ENCODE assay signal across 18 cellular contexts in genomic region chr5:59259238-59259637, GRCh38.
DNase-seq lines count a peak whose midpoint lies in the region; ATAC-seq and TF ChIP-seq lines count a peak whose summit lies in the region.
"Had no signal": no experiment of that assay in that cellular context is flagged by ENCODE, and none has a peak within 500 bp of the region (broad histone marks: within the 10 kb centered on the region; RNA-seq: fewer than 3 reads in every experiment).

No MANE protein-coding gene starts in this region.

- no peak overlapping the region for H3K27ac ChIP-seq in HEK293 (ENCODE audit: extremely low read depth, low read depth, low read length)
- peak overlapping the region; percentile 28 to 77 (median 66) for H3K27ac ChIP-seq in gastroesophageal sphincter
- peak overlapping the region; percentile 2 for H3K27ac ChIP-seq in psoas muscle

- TF ChIP-seq POLR2A in gastroesophageal sphincter (IDR thresholded peaks at IDR 0.05): no peak

- WGBS in gastroesophageal sphincter (ENCODE audit: low coverage in 1 of 2), 2 donors: 40 to 44% methylated on average over 1 of the region's 1 CpG
- WGBS in psoas muscle, 3 donors: 35 to 65% (median 42%) methylated on average over 1 of the region's 1 CpG

- DNase-seq in psoas muscle (no peak), SIG-M5 (lab: John Stamatoyannopoulos, UW) (no peak), EL (no peak)
- DNase-seq: ACHN, C1 segment of cervical spinal cord, H7, KG1, NCI-H1417, NCI-H187, NCI-H2107, NCI-H510A, NCI-H774, SHP77 had no signal

- H3K27me3 ChIP-seq in gastroesophageal sphincter (no peaks in the 10 kb centered on the region), psoas muscle (ENCODE audit: insufficient read depth in 3 of 3, low read length in 2 of 3) (no peaks in the 10 kb centered on the region)

- no peak for TF ChIP-seq EP300 in gastroesophageal sphincter (IDR thresholded peaks at IDR 0.05)

- CTCF ChIA-PET in HEK293 (lab: Yijun Ruan, JAX): no interaction called here

- TF ChIP-seq CTCF in HEK293 (tag by site-specific recombination; IDR thresholded peaks at IDR 0.05) (no peak), gastroesophageal sphincter (IDR thresholded peaks at IDR 0.05) (no peak), psoas muscle (IDR thresholded peaks at IDR 0.05) (no peak)

- peaks cover 39% of the 10 kb centered on the region for H3K4me1 ChIP-seq in HEK293 (ENCODE audit: control insufficient read depth, insufficient read depth, low read length)
- peaks cover 0 to 79% (median 4%) of the 10 kb centered on the region in 3 donors for H3K4me1 ChIP-seq in gastroesophageal sphincter
- H3K4me1 ChIP-seq in psoas muscle: peaks cover 68% of the 10 kb centered on the region

- H3K36me3 ChIP-seq in HEK293 (ENCODE audit: control insufficient read depth in 2 of 2, insufficient read depth in 1 of 2, low read length in 2 of 2) (no peaks in the 10 kb centered on the region), gastroesophageal sphincter (no peaks in the 10 kb centered on the region), psoas muscle (ENCODE audit: insufficient read depth in 1 of 2, low read depth in 1 of 2) (no peaks in the 10 kb centered on the region)

- H3K4me3 ChIP-seq in HEK293 (ENCODE audit: low read depth, low read length): no peak overlapping the region
- H3K4me3 ChIP-seq in gastroesophageal sphincter: no peak overlapping the region
- no peak overlapping the region for H3K4me3 ChIP-seq in psoas muscle

- POLR2A ChIA-PET in HEK293 (lab: Yijun Ruan, JAX): no interaction called here

- H3K9me3 ChIP-seq in HEK293 (ENCODE audit: control insufficient read depth, insufficient read depth, low read depth, low read length) (no peaks in the 10 kb centered on the region), gastroesophageal sphincter (no peaks in the 10 kb centered on the region), psoas muscle (no peaks in the 10 kb centered on the region)

- ATAC-seq in gastroesophageal sphincter (no peak), psoas muscle (no peak), GM18517 (IDR thresholded peaks at IDR 0.05; ENCODE audit: unreplicated experiment) (no peak), GM18861 (IDR thresholded peaks at IDR 0.05; ENCODE audit: unreplicated experiment) (no peak)
- ATAC-seq: SK-N-SH treated with all-trans-retinoic acid at 6 μM for 48 hours had no signal

- intact Hi-C loops in psoas muscle (cut with DNase I): no loop called here

TF ChIP-seq in HEK293, 187 proteins besides CTCF, POLR2A, EP300 and RAD21:
- TF ChIP-seq ZNF777 (tag by site-specific recombination; IDR thresholded peaks at IDR 0.05; ENCODE audit: borderline replicate concordance) (no peak), ZNF362 (tag by site-specific recombination; IDR thresholded peaks at IDR 0.05) (no peak), GFI1B (tag by site-specific recombination; IDR thresholded peaks at IDR 0.05) (no peak), ZNF600 (tag by site-specific recombination; IDR thresholded peaks at IDR 0.05) (no peak), KLF8 (tag by site-specific recombination; IDR thresholded peaks at IDR 0.05) (no peak)
- TF ChIP-seq, protein P1, sequence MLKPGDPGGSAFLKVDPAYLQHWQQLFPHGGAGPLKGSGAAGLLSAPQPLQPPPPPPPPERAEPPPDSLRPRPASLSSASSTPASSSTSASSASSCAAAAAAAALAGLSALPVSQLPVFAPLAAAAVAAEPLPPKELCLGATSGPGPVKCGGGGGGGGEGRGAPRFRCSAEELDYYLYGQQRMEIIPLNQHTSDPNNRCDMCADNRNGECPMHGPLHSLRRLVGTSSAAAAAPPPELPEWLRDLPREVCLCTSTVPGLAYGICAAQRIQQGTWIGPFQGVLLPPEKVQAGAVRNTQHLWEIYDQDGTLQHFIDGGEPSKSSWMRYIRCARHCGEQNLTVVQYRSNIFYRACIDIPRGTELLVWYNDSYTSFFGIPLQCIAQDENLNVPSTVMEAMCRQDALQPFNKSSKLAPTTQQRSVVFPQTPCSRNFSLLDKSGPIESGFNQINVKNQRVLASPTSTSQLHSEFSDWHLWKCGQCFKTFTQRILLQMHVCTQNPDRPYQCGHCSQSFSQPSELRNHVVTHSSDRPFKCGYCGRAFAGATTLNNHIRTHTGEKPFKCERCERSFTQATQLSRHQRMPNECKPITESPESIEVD (tag by site-specific recombination; IDR thresholded peaks at IDR 0.05): peak; percentile 90
